ENCODE assay signal across 26 cellular contexts in genomic region chr15:66424963-66425612, GRCh38. TPM values are rescaled to one million over a fixed set of nuclear protein-coding genes. Genes with fewer than 3 reads are reported as not detected.
DNase-seq lines count a peak whose midpoint lies in the region; FAIRE-seq and TF ChIP-seq lines count a peak whose summit lies in the region.
"Had no signal": no experiment of that assay in that cellular context is flagged by ENCODE, and none has a peak within 500 bp of the region (broad histone marks: within the 10 kb centered on the region; RNA-seq: fewer than 3 reads in every experiment).

No MANE protein-coding gene starts in this region.

- H3K9me3 ChIP-seq in astrocyte (ENCODE audit: insufficient read depth, low read depth, low read length) (no peaks in the 10 kb centered on the region), neural progenitor cell (ENCODE audit: low read depth) (no peaks in the 10 kb centered on the region)
- H3K9me3 ChIP-seq: prostate gland, upper lobe of right lung had no signal

- CTCF ChIA-PET in activated CD4-positive, alpha-beta T cell treated with anti-CD3 and anti-CD28 coated beads, Interleukin-2, amount 10 ng/mL, durations not matched to agents 7 days and 5 days (lab: Charles Lee), result interaction anchor here (0.6 to 1.6 kb wide), 5 partner anchors 11 to 36 kb away, joined by 3 to 4 read pairs (median 3); no protein-coding TSS in a partner anchor

- H3K79me2 ChIP-seq in astrocyte (ENCODE audit: insufficient read depth, low read length) (peaks cover 65% of the 10 kb centered on the region), neural progenitor cell (ENCODE audit: low read depth) (peaks cover 82% of the 10 kb centered on the region)

- peaks cover 31% of the 10 kb centered on the region for H3K36me3 Mint-ChIP-seq in activated CD4-positive, alpha-beta T cell treated with anti-CD3 and anti-CD28 coated beads, Interleukin-2, amount 10 ng/mL, durations not matched to agents 7 days and 5 days (ENCODE audit: low read depth)
- peaks cover 4% of the 10 kb centered on the region for H3K36me3 Mint-ChIP-seq in astrocyte (ENCODE audit: low read depth, unreplicated experiment)
- H3K36me3 Mint-ChIP-seq in neural crest cell (ENCODE audit: low read depth), result no peaks in the 10 kb centered on the region
- peaks cover 13% of the 10 kb centered on the region for H3K36me3 Mint-ChIP-seq in neural progenitor cell

- in situ Hi-C loops in GM13976 (cut with MboI; ENCODE audit: low sequenced_read_pairs, unreplicated experiment), result no loop called here

- H3K4me3 ChIP-seq in astrocyte (ENCODE audit: insufficient read depth, low read depth, low read length), result no peak overlapping the region
- no peak overlapping the region for H3K4me3 ChIP-seq in neural progenitor cell
- H3K4me3 ChIP-seq: cardiac muscle cell, prostate gland, skin epidermis, upper lobe of right lung had no signal

- H3K4me3 Mint-ChIP-seq in activated CD4-positive, alpha-beta T cell treated with anti-CD3 and anti-CD28 coated beads, Interleukin-2, amount 10 ng/mL, durations not matched to agents 7 days and 5 days, result no peak overlapping the region
- no peak overlapping the region for H3K4me3 Mint-ChIP-seq in astrocyte (ENCODE audit: unreplicated experiment)
- no peak overlapping the region for H3K4me3 Mint-ChIP-seq in neural crest cell
- H3K4me3 Mint-ChIP-seq in neural progenitor cell, result no peak overlapping the region
- H3K4me3 Mint-ChIP-seq: activated T-cell treated with anti-CD3 and anti-CD28 coated beads, Interleukin-2, amount 50 U/mL, for 4 hours; memory B cell; nephron had no signal

- H3K9ac ChIP-seq in astrocyte (ENCODE audit: low read length) (no peak overlapping the region), neural progenitor cell (no peak overlapping the region)

- H3K9me3 Mint-ChIP-seq in activated CD4-positive, alpha-beta T cell treated with anti-CD3 and anti-CD28 coated beads, Interleukin-2, amount 10 ng/mL, durations not matched to agents 7 days and 5 days, result peaks cover 4% of the 10 kb centered on the region
- H3K9me3 Mint-ChIP-seq in astrocyte (ENCODE audit: unreplicated experiment) (no peaks in the 10 kb centered on the region), neural crest cell (no peaks in the 10 kb centered on the region), neural progenitor cell (peaks cover 5% of the 10 kb centered on the region)
- H3K9me3 Mint-ChIP-seq: activated T-cell treated with anti-CD3 and anti-CD28 coated beads, Interleukin-2, amount 50 U/mL, for 4 hours; memory B cell; nephron had no signal

- H2AFZ ChIP-seq in astrocyte (ENCODE audit: low read depth, low read length) (no peak overlapping the region), neural progenitor cell (replicated peaks) (no peak overlapping the region)

- H3F3A ChIP-seq in neural progenitor cell (ENCODE audit: low read depth), result peaks cover 15% of the 10 kb centered on the region

- no peak for TF ChIP-seq CTCF in GM13976 (IDR thresholded peaks at IDR 0.05; ENCODE audit: borderline replicate concordance, control extremely low read depth, extremely low read depth, insufficient read depth, missing control alignments)
- TF ChIP-seq CTCF in astrocyte (IDR thresholded peaks at IDR 0.05; ENCODE audit: insufficient read depth, low read depth, low read length), result no peak
- no peak for TF ChIP-seq CTCF in neural crest cell (conservative IDR thresholded peaks at IDR 0.05)
- TF ChIP-seq CTCF in neural progenitor cell (IDR thresholded peaks at IDR 0.05), result no peak

- POLR2A ChIA-PET in activated CD4-positive, alpha-beta T cell treated with anti-CD3 and anti-CD28 coated beads, Interleukin-2, amount 10 ng/mL, durations not matched to agents 7 days and 5 days (lab: Charles Lee), result interaction anchor here (0.6 kb wide), 1 partner anchor 245 kb away, joined by 3 read pairs; no protein-coding TSS in a partner anchor

- H3K36me3 ChIP-seq in astrocyte (ENCODE audit: insufficient read depth, low read length), result no peaks in the 10 kb centered on the region
- H3K36me3 ChIP-seq in neural progenitor cell, result no peaks in the 10 kb centered on the region
- H3K36me3 ChIP-seq: cardiac muscle cell, prostate gland, upper lobe of right lung had no signal

- H4K20me1 ChIP-seq in astrocyte (ENCODE audit: insufficient read depth, low read length) (peaks cover 67% of the 10 kb centered on the region), neural progenitor cell (ENCODE audit: low read depth) (peaks cover 22% of the 10 kb centered on the region)

- H3K27me3 ChIP-seq in astrocyte (ENCODE audit: insufficient read depth, low read length) (no peaks in the 10 kb centered on the region), neural progenitor cell (no peaks in the 10 kb centered on the region)
- H3K27me3 ChIP-seq: cardiac muscle cell, upper lobe of right lung had no signal

- H3K27me3 Mint-ChIP-seq in activated CD4-positive, alpha-beta T cell treated with anti-CD3 and anti-CD28 coated beads, Interleukin-2, amount 10 ng/mL, durations not matched to agents 7 days and 5 days, result no peaks in the 10 kb centered on the region
- H3K27me3 Mint-ChIP-seq in astrocyte (ENCODE audit: low read depth, unreplicated experiment) (no peaks in the 10 kb centered on the region), neural crest cell (ENCODE audit: low read depth) (no peaks in the 10 kb centered on the region), neural progenitor cell (ENCODE audit: insufficient read depth, low read depth) (no peaks in the 10 kb centered on the region)
- H3K27me3 Mint-ChIP-seq: memory B cell had no signal

- DNase-seq in activated CD4-positive, alpha-beta T cell treated with anti-CD3 and anti-CD28 coated beads, Interleukin-2, amount 10 ng/mL, durations not matched to agents 7 days and 5 days, result no peak
- DNase-seq in activated CD4-positive, alpha-beta T cell treated with anti-CD3 and anti-CD28 coated beads, Interleukin-2, amount 50 U/mL, for 48 hours, result no peak
- DNase-seq in GM13976 (ENCODE audit: low spot score) (peak; percentile 54), astrocyte (ENCODE audit: low read depth) (no peak), neural crest cell (ENCODE audit: low read depth, low spot score) (no peak), NCI-H345 (lab: John Stamatoyannopoulos, UW) (no peak), neural progenitor cell (ENCODE audit: low spot score) (no peak), 8988T (no peak)
- DNase-seq: activated CD4-positive, alpha-beta T cell treated with anti-CD3 and anti-CD28 coated beads for 48 hours; activated T-cell treated with anti-CD3 and anti-CD28 coated beads, Interleukin-2, amount 50 U/mL, for 4 hours; amniotic stem cell; C1 segment of cervical spinal cord; DMS 273 treated with DMSO at 0.1 percent for 48 hours; erythroblast; kidney glomerular epithelial cell; NCI-H2029; NCI-H446 treated with DMSO at 0.1 percent for 48 hours; stimulated activated CD4-positive, alpha-beta T cell treated with anti-CD3 and anti-CD28 coated beads, Interleukin-4, amount 100 ng/mL, for 1 hour; upper lobe of right lung had no signal

- no peaks in the 10 kb centered on the region for H3K4me1 ChIP-seq in astrocyte (ENCODE audit: insufficient read depth, low read length)
- H3K4me1 ChIP-seq in neural progenitor cell, result peaks cover 10% of the 10 kb centered on the region
- H3K4me1 ChIP-seq: prostate gland, upper lobe of right lung had no signal

- peak overlapping the region; percentile 72 for H3K27ac Mint-ChIP-seq in activated CD4-positive, alpha-beta T cell treated with anti-CD3 and anti-CD28 coated beads, Interleukin-2, amount 10 ng/mL, durations not matched to agents 7 days and 5 days
- H3K27ac Mint-ChIP-seq in astrocyte (ENCODE audit: unreplicated experiment), result peak overlapping the region; percentile 10
- peak overlapping the region; percentile 36 for H3K27ac Mint-ChIP-seq in neural crest cell (ENCODE audit: unreplicated experiment)
- no peak overlapping the region for H3K27ac Mint-ChIP-seq in neural progenitor cell
- H3K27ac Mint-ChIP-seq: memory B cell, nephron had no signal

- peaks cover 45% of the 10 kb centered on the region for H3K4me1 Mint-ChIP-seq in activated CD4-positive, alpha-beta T cell treated with anti-CD3 and anti-CD28 coated beads, Interleukin-2, amount 10 ng/mL, durations not matched to agents 7 days and 5 days
- H3K4me1 Mint-ChIP-seq in astrocyte (ENCODE audit: low read depth, unreplicated experiment) (peaks cover 11% of the 10 kb centered on the region), neural crest cell (peaks cover 10% of the 10 kb centered on the region), neural progenitor cell (no peaks in the 10 kb centered on the region)

- no peak overlapping the region for H3K27ac ChIP-seq in astrocyte (ENCODE audit: low read depth, low read length)
- no peak overlapping the region for H3K27ac ChIP-seq in neural progenitor cell
- H3K27ac ChIP-seq: prostate gland, RWPE1, skin epidermis, upper lobe of right lung had no signal

- FAIRE-seq in astrocyte (lab: Jason Lieb, UNC), result no peak
- FAIRE-seq: frontal cortex had no signal

- no peak overlapping the region for H3K4me2 ChIP-seq in astrocyte (ENCODE audit: low read length)
- no peak overlapping the region for H3K4me2 ChIP-seq in neural progenitor cell

RNA-seq across cellular contexts. Expression of gene MAP2K1, which starts 38.4 kb away (rescaled TPM):
- total RNA-seq in activated CD4-positive, alpha-beta T cell treated with anti-CD3 and anti-CD28 coated beads, Interleukin-2, amount 10 ng/mL, durations not matched to agents 7 days and 5 days, result 10 to 100 TPM; 72.1 to 83.0 TPM
- total RNA-seq in astrocyte (62.4 and 66.5 TPM in 2 replicates), neural crest cell (43.3 and 43.4 TPM in 2 replicates), neural progenitor cell (ENCODE audit: low replicate concordance) (42.6 and 55.2 TPM in 2 replicates)
